1 cellular context compared by ENCODE assay signal in genomic region chr2:118492335-118492734, GRCh38.
TF ChIP-seq lines count a peak whose summit lies in the region.

No MANE protein-coding gene starts in this region.

TF ChIP-seq in HepG2, 621 proteins besides CTCF, POLR2A, EP300 and RAD21 (continued from another document):
- no peak for TF ChIP-seq ZHX1 (CRISPR knock-in tag; IDR thresholded peaks at IDR 0.05; ENCODE audit: low read depth)
- TF ChIP-seq ZNF678 (CRISPR knock-in tag; IDR thresholded peaks at IDR 0.05), result no peak
- no peak for TF ChIP-seq ZBED4 (CRISPR knock-in tag; IDR thresholded peaks at IDR 0.05; ENCODE audit: borderline replicate concordance)
- TF ChIP-seq RARA (CRISPR knock-in tag; IDR thresholded peaks at IDR 0.05), result no peak
- TF ChIP-seq MTA1 (CRISPR knock-in tag; IDR thresholded peaks at IDR 0.05; ENCODE audit: borderline replicate concordance), result no peak
- no peak for TF ChIP-seq ZNF367 (CRISPR knock-in tag; IDR thresholded peaks at IDR 0.05; ENCODE audit: borderline replicate concordance)
- TF ChIP-seq ZBTB7B (CRISPR knock-in tag; IDR thresholded peaks at IDR 0.05), result no peak
- no peak for TF ChIP-seq ZNF503 (CRISPR knock-in tag; IDR thresholded peaks at IDR 0.05)
- no peak for TF ChIP-seq NFIB (CRISPR knock-in tag; IDR thresholded peaks at IDR 0.05; ENCODE audit: borderline replicate concordance)
- TF ChIP-seq SIN3B (IDR thresholded peaks at IDR 0.05; ENCODE audit: low read length), result no peak
- TF ChIP-seq HDAC1 (CRISPR knock-in tag; IDR thresholded peaks at IDR 0.05), result no peak
- no peak for TF ChIP-seq FOSL1 (CRISPR knock-in tag; IDR thresholded peaks at IDR 0.05; ENCODE audit: borderline replicate concordance)
- TF ChIP-seq TEF (CRISPR knock-in tag; IDR thresholded peaks at IDR 0.05), result no peak
- no peak for TF ChIP-seq MYNN (CRISPR knock-in tag; IDR thresholded peaks at IDR 0.05; ENCODE audit: low read depth)
- no peak for TF ChIP-seq SSRP1 (CRISPR knock-in tag; IDR thresholded peaks at IDR 0.05)
